In genomic region chr1:155651861-155652661, GRCh38 we compare ENCODE assay signal across 1 cellular context.
TF ChIP-seq lines count a peak whose summit lies in the region.

No MANE protein-coding gene starts in this region.

TF ChIP-seq in GM12878, 131 proteins besides CTCF, POLR2A, EP300 and RAD21:
- TF ChIP-seq SMC3 (IDR thresholded peaks at IDR 0.05; ENCODE audit: borderline replicate concordance, low read length), result no peak
- TF ChIP-seq MEF2B (IDR thresholded peaks at IDR 0.05; ENCODE audit: partially characterized antibody, poor library complexity, severe bottlenecking), result peak; percentile 45
